In the genomic region with DNA sequence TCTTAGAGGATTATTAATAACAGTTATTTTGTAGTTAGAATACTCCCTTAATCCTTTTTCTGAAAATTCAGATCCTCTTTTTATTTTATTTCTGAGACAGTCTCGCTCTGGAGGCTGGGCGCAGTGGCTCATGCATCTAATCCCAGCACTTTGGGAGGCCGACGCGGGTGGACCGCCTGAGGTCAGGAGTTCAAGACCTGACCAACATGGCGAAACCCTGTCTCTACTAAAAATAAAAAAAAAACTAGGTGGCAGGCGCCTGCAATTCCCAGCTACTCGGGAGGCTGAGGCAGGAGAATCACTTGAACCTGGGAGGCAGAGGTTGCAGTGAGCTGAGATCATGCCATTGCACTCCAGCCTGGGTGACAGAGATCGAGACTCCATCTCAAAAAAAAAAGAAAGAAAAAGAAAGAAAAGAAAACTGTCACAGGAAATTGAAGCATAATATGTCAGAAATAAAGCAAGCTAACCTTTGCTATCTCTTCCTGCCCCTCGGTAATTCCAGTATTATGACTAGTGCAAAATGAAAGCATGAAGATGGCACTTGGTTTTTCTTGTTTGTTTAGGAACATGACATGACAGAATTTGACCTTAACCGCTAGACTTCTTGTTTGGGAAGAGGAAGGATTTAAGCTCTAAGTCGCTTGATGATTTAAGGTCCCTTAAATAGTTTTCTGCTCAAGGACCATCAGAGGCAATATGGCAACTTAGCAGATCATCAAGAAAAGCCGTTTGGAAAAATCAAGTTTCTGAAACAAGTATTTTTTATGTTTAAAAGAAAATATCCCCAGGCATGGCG, we compare ENCODE assay signal across 8 cellular contexts. TPM values are rescaled to one million over a fixed set of nuclear protein-coding genes. Genes with fewer than 3 reads are reported as not detected.
A peak's percentile ranks its signal among the peaks of the same experiment; 100 is the strongest.
DNase-seq lines count a peak whose midpoint lies in the region; ATAC-seq and TF ChIP-seq lines count a peak whose summit lies in the region.

No MANE protein-coding gene starts in this region.

- H3K4me1 ChIP-seq in left ventricle myocardium inferior (peaks cover 46% of the 10 kb centered on the region), upper lobe of left lung (peaks cover 24 to 31% (median 27%) of the 10 kb centered on the region in 4 donors)

- H3K4me3 ChIP-seq in left ventricle myocardium inferior (peak overlapping the region; percentile 93), upper lobe of left lung (peak overlapping the region in 3 of 4 donors; percentile 3 to 86 (median 64))

- H3K27me3 ChIP-seq in left ventricle myocardium inferior (ENCODE audit: low read depth) (no peaks in the 10 kb centered on the region), upper lobe of left lung (no peaks in the 10 kb centered on the region)

- peaks cover 35% of the 10 kb centered on the region for H3K4me1 Mint-ChIP-seq in activated naive CD8-positive, alpha-beta T cell (ENCODE audit: low read depth)

- no peaks in the 10 kb centered on the region for H3K27me3 Mint-ChIP-seq in activated naive CD8-positive, alpha-beta T cell

- peak overlapping the region; percentile 99 for H3K4me3 Mint-ChIP-seq in activated naive CD8-positive, alpha-beta T cell

- intact Hi-C loops in left ventricle myocardium inferior (cut with micrococcal nuclease) (no loop called here), left cardiac atrium (cut with DNase I) (loop anchor here in 1 of 2 donors (2.0 to 10.0 kb wide), 2 partner anchors 29 to 141 kb away; a partner anchor contains a TSS)

- H3K36me3 Mint-ChIP-seq in activated naive CD8-positive, alpha-beta T cell = peaks cover 15% of the 10 kb centered on the region

- H3K9me3 Mint-ChIP-seq in activated naive CD8-positive, alpha-beta T cell (ENCODE audit: low read depth) = no peaks in the 10 kb centered on the region

- peak overlapping the region; percentile 100 for H3K27ac Mint-ChIP-seq in activated naive CD8-positive, alpha-beta T cell

- ATAC-seq in left cardiac atrium = no peak
- no peak for ATAC-seq in upper lobe of left lung (ENCODE audit: low FRiP score in 2 of 2)
- no peak for ATAC-seq in HG02884 (IDR thresholded peaks at IDR 0.05; ENCODE audit: unreplicated experiment)

- no peak for DNase-seq in left ventricle myocardium inferior
- DNase-seq in left cardiac atrium = no peak
- DNase-seq in medulla oblongata (ENCODE audit: extremely low spot score) = peak; percentile 58
- no peak for DNase-seq in upper lobe of left lung
- no peak for DNase-seq in NCI-H2029 treated with DMSO at 0.1 percent for 48 hours (lab: John Stamatoyannopoulos, UW)
- no peak for DNase-seq in central memory CD4-positive, alpha-beta T cell

- no peak for TF ChIP-seq POLR2A in upper lobe of left lung (IDR thresholded peaks at IDR 0.05)

- H3K9me3 ChIP-seq in left ventricle myocardium inferior (replicated peaks) (no peaks in the 10 kb centered on the region), upper lobe of left lung (no peaks in the 10 kb centered on the region)

- 52 to 60% methylated on average over 15 of the region's 15 CpGs for WGBS in upper lobe of left lung, 2 donors

- no peak for TF ChIP-seq CTCF in left ventricle myocardium inferior (IDR thresholded peaks at IDR 0.05; ENCODE audit: borderline replicate concordance)
- TF ChIP-seq CTCF in upper lobe of left lung (IDR thresholded peaks at IDR 0.05) = no peak

- no peak for TF ChIP-seq EP300 in upper lobe of left lung (IDR thresholded peaks at IDR 0.05)

- H3K27ac ChIP-seq in left ventricle myocardium inferior (replicated peaks) (peak overlapping the region; percentile 98), upper lobe of left lung (peak overlapping the region; percentile 94 to 99 (median 98))

- peaks cover 18% of the 10 kb centered on the region for H3K36me3 ChIP-seq in left ventricle myocardium inferior
- peaks cover 1 to 19% (median 10%) of the 10 kb centered on the region in 4 donors for H3K36me3 ChIP-seq in upper lobe of left lung

RNA-seq across cellular contexts. Expression of a gene that starts 1.8 kb away (rescaled TPM):
- total RNA-seq in left ventricle myocardium inferior (128 TPM), left cardiac atrium (100 to 1,000 TPM; 143 to 172 TPM), upper lobe of left lung (100 to 1,000 TPM; 220 to 925 (median 266) TPM)

RNA-seq across cellular contexts. Expression of a gene that starts 27.9 kb away (rescaled TPM):
- total RNA-seq in left ventricle myocardium inferior = 35.9 TPM
- total RNA-seq in left cardiac atrium = 10 to 100 TPM; 45.5 to 50.5 TPM
- total RNA-seq in upper lobe of left lung = 10 to 100 TPM; 29.9 to 65.9 (median 42.5) TPM

RNA-seq across cellular contexts. Expression of a gene that starts 44.7 kb away (rescaled TPM):
- 210 TPM for total RNA-seq in left ventricle myocardium inferior
- 100 to 1,000 TPM; 172 to 184 TPM for total RNA-seq in left cardiac atrium
- total RNA-seq in upper lobe of left lung = 100 to 1,000 TPM; 105 to 213 (median 134) TPM

RNA-seq across cellular contexts. Expression of a gene that starts 44.7 kb away (rescaled TPM):
- 60.8 TPM for total RNA-seq in left ventricle myocardium inferior
- 10 to 100 TPM; 33.6 to 36.8 TPM for total RNA-seq in left cardiac atrium
- 10 to 100 TPM; 16.2 to 90.1 (median 22.6) TPM for total RNA-seq in upper lobe of left lung
